ENCODE assay signal across 20 cellular contexts in genomic region chr9:89590415-89590814, GRCh38. TPM values are rescaled to one million over a fixed set of nuclear protein-coding genes. Genes with fewer than 3 reads are reported as not detected.
DNase-seq lines count a peak whose midpoint lies in the region; ATAC-seq and TF ChIP-seq lines count a peak whose summit lies in the region.
"Had no signal": no experiment of that assay in that cellular context is flagged by ENCODE, and none has a peak within 500 bp of the region (broad histone marks: within the 10 kb centered on the region; RNA-seq: fewer than 3 reads in every experiment).

No MANE protein-coding gene starts in this region.

- no peaks in the 10 kb centered on the region for H3K36me3 Mint-ChIP-seq in glutamatergic neuron (ENCODE audit: unreplicated experiment)
- H3K36me3 Mint-ChIP-seq: CD4-positive, CD25-positive, alpha-beta regulatory T cell; CD8-positive, alpha-beta T cell had no signal

- ATAC-seq in HG03025 (IDR thresholded peaks at IDR 0.05; ENCODE audit: low FRiP score, unreplicated experiment) = no peak
- no peak for ATAC-seq in HG03280 (IDR thresholded peaks at IDR 0.05; ENCODE audit: unreplicated experiment)
- ATAC-seq: CD8-positive, alpha-beta T cell; GM23338; HCT116 had no signal

- no peak for TF ChIP-seq CTCF in glutamatergic neuron (IDR thresholded peaks at IDR 0.05; ENCODE audit: partially characterized antibody, unreplicated experiment)

- no peak overlapping the region for H3K4me3 ChIP-seq in SJCRH30
- H3K4me3 ChIP-seq: BLaER1, GM23338 had no signal

- H3K4me3 Mint-ChIP-seq in glutamatergic neuron (ENCODE audit: unreplicated experiment) = no peak overlapping the region
- H3K4me3 Mint-ChIP-seq: B cell; CD4-positive, CD25-positive, alpha-beta regulatory T cell; CD8-positive, alpha-beta T cell; GM23338; H9 had no signal

- H3K27ac ChIP-seq in SJCRH30 = peak overlapping the region; percentile 79
- H3K27ac ChIP-seq: 22Rv1, BLaER1, C4-2B had no signal

- peaks cover 40% of the 10 kb centered on the region for H3K4me1 ChIP-seq in SJCRH30
- H3K4me1 ChIP-seq: BLaER1 had no signal

- no peaks in the 10 kb centered on the region for H3K27me3 ChIP-seq in SJCRH30
- H3K27me3 ChIP-seq: BLaER1 had no signal

- no peaks in the 10 kb centered on the region for H3K36me3 ChIP-seq in SJCRH30
- H3K36me3 ChIP-seq: BLaER1 had no signal

- 0 out of 2 replicates have a peak, but pooled peaks cover 3% of the 10 kb centered on the region for H3K9me3 ChIP-seq in SJCRH30 (replicated peaks)
- H3K9me3 ChIP-seq: BLaER1, Caco-2 had no signal

- H3K9me3 Mint-ChIP-seq in glutamatergic neuron (ENCODE audit: unreplicated experiment) = peaks cover 11% of the 10 kb centered on the region
- H3K9me3 Mint-ChIP-seq: CD4-positive, CD25-positive, alpha-beta regulatory T cell; CD8-positive, alpha-beta T cell; GM23338; H9 had no signal

- H3K4me1 Mint-ChIP-seq in glutamatergic neuron (ENCODE audit: low read depth, unreplicated experiment) = peaks cover 11% of the 10 kb centered on the region
- H3K4me1 Mint-ChIP-seq: B cell had no signal

- peak; percentile 6 for DNase-seq in DMS 273 (lab: John Stamatoyannopoulos, UW; ENCODE audit: unreplicated experiment)
- no peak for DNase-seq in DMS 273 treated with DMSO at 0.1 percent for 48 hours (lab: John Stamatoyannopoulos, UW)
- no peak for DNase-seq in SJCRH30
- DNase-seq in glutamatergic neuron = no peak
- DNase-seq: Caco-2; CD4-positive, CD25-positive, alpha-beta regulatory T cell; CD8-positive, alpha-beta T cell; DMS53; DMS79 treated with DMSO at 0.1 percent for 48 hours; GF-D8; H9 had no signal

- H3K27me3 Mint-ChIP-seq in glutamatergic neuron (ENCODE audit: unreplicated experiment) = peaks cover 5% of the 10 kb centered on the region

- H3K27ac Mint-ChIP-seq in glutamatergic neuron (ENCODE audit: unreplicated experiment) = peak overlapping the region; percentile 22
- H3K27ac Mint-ChIP-seq: B cell; CD4-positive, CD25-positive, alpha-beta regulatory T cell; CD8-positive, alpha-beta T cell; GM23338; H9 had no signal

RNA-seq across cellular contexts. Expression of gene GADD45G, which starts 14.4 kb away (rescaled TPM):
- 23.2 and 23.5 TPM in 2 replicates for total RNA-seq in SJCRH30 (2014; rRNA removed; shearing (Covaris generic))
- total RNA-seq in glutamatergic neuron (ENCODE audit: unreplicated experiment) = 124 TPM
- total RNA-seq: G401 had no signal
